14 cellular contexts compared by ENCODE assay signal in genomic region chr14:104462651-104463630, GRCh38.
DNase-seq lines count a peak whose midpoint lies in the region; ATAC-seq and TF ChIP-seq lines count a peak whose summit lies in the region.
"Had no signal": no experiment of that assay in that cellular context is flagged by ENCODE, and none has a peak within 500 bp of the region (broad histone marks: within the 10 kb centered on the region; RNA-seq: fewer than 3 reads in every experiment).

No MANE protein-coding gene starts in this region.

- no peak for ATAC-seq in activated naive CD8-positive, alpha-beta T cell treated with anti-CD3 and anti-CD28 coated beads, Interleukin-2, amount 50 U/mL, for 24 hours
- ATAC-seq in stimulated activated effector memory CD8-positive, alpha-beta T cell treated with anti-CD3 and anti-CD28 coated beads, Interleukin-12 subunit alpha, Interleukin-12 subunit beta, amount 100 ng/mL, for 72 hours = peak; percentile 66
- no peak for ATAC-seq in HG03439 (IDR thresholded peaks at IDR 0.05; ENCODE audit: unreplicated experiment)
- ATAC-seq in psoas muscle = no peak
- no peak for ATAC-seq in left lobe of liver

- peaks cover 33% of the 10 kb centered on the region for H3K27me3 Mint-ChIP-seq in activated naive CD8-positive, alpha-beta T cell
- H3K27me3 Mint-ChIP-seq in activated naive CD8-positive, alpha-beta T cell treated with anti-CD3 and anti-CD28 coated beads, Interleukin-2, amount 50 U/mL, for 24 hours = peaks cover 53% of the 10 kb centered on the region

- intact Hi-C loops in psoas muscle (cut with DNase I) = no loop called here

- no peak overlapping the region for H3K27ac Mint-ChIP-seq in activated naive CD8-positive, alpha-beta T cell
- no peak overlapping the region for H3K27ac Mint-ChIP-seq in activated naive CD8-positive, alpha-beta T cell treated with anti-CD3 and anti-CD28 coated beads, Interleukin-2, amount 50 U/mL, for 24 hours
- no peak overlapping the region for H3K27ac Mint-ChIP-seq in stimulated activated effector memory CD8-positive, alpha-beta T cell treated with anti-CD3 and anti-CD28 coated beads, Interleukin-12 subunit alpha, Interleukin-12 subunit beta, amount 100 ng/mL, for 72 hours
- H3K27ac Mint-ChIP-seq: activated naive CD4-positive, alpha-beta T cell treated with anti-CD3 and anti-CD28 coated beads, Interleukin-2, amount 10 ng/mL, durations not matched to agents 7 days and 5 days; B cell had no signal

- peak overlapping the region; percentile 66 for H3K4me3 Mint-ChIP-seq in activated naive CD8-positive, alpha-beta T cell
- H3K4me3 Mint-ChIP-seq in activated naive CD8-positive, alpha-beta T cell treated with anti-CD3 and anti-CD28 coated beads, Interleukin-2, amount 50 U/mL, for 24 hours = no peak overlapping the region
- H3K4me3 Mint-ChIP-seq in stimulated activated effector memory CD8-positive, alpha-beta T cell treated with anti-CD3 and anti-CD28 coated beads, Interleukin-12 subunit alpha, Interleukin-12 subunit beta, amount 100 ng/mL, for 72 hours = no peak overlapping the region
- H3K4me3 Mint-ChIP-seq: activated naive CD4-positive, alpha-beta T cell treated with anti-CD3 and anti-CD28 coated beads, Interleukin-2, amount 10 ng/mL, durations not matched to agents 7 days and 5 days; B cell had no signal

- H3K9me3 Mint-ChIP-seq in activated naive CD8-positive, alpha-beta T cell (ENCODE audit: low read depth) = no peaks in the 10 kb centered on the region
- H3K9me3 Mint-ChIP-seq in activated naive CD8-positive, alpha-beta T cell treated with anti-CD3 and anti-CD28 coated beads, Interleukin-2, amount 50 U/mL, for 24 hours = no peaks in the 10 kb centered on the region
- no peaks in the 10 kb centered on the region for H3K9me3 Mint-ChIP-seq in stimulated activated effector memory CD8-positive, alpha-beta T cell treated with anti-CD3 and anti-CD28 coated beads, Interleukin-12 subunit alpha, Interleukin-12 subunit beta, amount 100 ng/mL, for 72 hours
- H3K9me3 Mint-ChIP-seq: activated naive CD4-positive, alpha-beta T cell treated with anti-CD3 and anti-CD28 coated beads, Interleukin-2, amount 10 ng/mL, durations not matched to agents 7 days and 5 days had no signal

- peaks cover 0 to 64% (median 20%) of the 10 kb centered on the region in 3 donors for H3K27me3 ChIP-seq in psoas muscle (ENCODE audit: insufficient read depth in 3 of 3, low read length in 2 of 3)

- no peaks in the 10 kb centered on the region for H3K36me3 Mint-ChIP-seq in activated naive CD8-positive, alpha-beta T cell
- no peaks in the 10 kb centered on the region for H3K36me3 Mint-ChIP-seq in activated naive CD8-positive, alpha-beta T cell treated with anti-CD3 and anti-CD28 coated beads, Interleukin-2, amount 50 U/mL, for 24 hours (ENCODE audit: low read depth)
- H3K36me3 Mint-ChIP-seq in stimulated activated effector memory CD8-positive, alpha-beta T cell treated with anti-CD3 and anti-CD28 coated beads, Interleukin-12 subunit alpha, Interleukin-12 subunit beta, amount 100 ng/mL, for 72 hours = peaks cover 7% of the 10 kb centered on the region
- H3K36me3 Mint-ChIP-seq: activated naive CD4-positive, alpha-beta T cell treated with anti-CD3 and anti-CD28 coated beads, Interleukin-2, amount 10 ng/mL, durations not matched to agents 7 days and 5 days had no signal

- DNase-seq in activated naive CD8-positive, alpha-beta T cell treated with anti-CD3 and anti-CD28 coated beads, Interleukin-2, amount 50 U/mL, for 24 hours = no peak
- DNase-seq in NCI-H460 (ENCODE audit: extremely low read depth, low read depth) (peak; percentile 3), fibroblast of mammary gland (ENCODE audit: low read depth) (peak; percentile 2), psoas muscle (no peak), left lobe of liver (ENCODE audit: low spot score) (no peak)
- DNase-seq in stimulated activated effector memory CD8-positive, alpha-beta T cell treated with anti-CD3 and anti-CD28 coated beads, Interleukin-12 subunit alpha, Interleukin-12 subunit beta, amount 100 ng/mL, for 72 hours (ENCODE audit: low spot score in 2 of 2) = peak in 1 of 2 donors; percentile 45
- DNase-seq: activated naive CD4-positive, alpha-beta T cell treated with anti-CD3 and anti-CD28 coated beads, Interleukin-2, amount 10 ng/mL, durations not matched to agents 7 days and 5 days; MV-4-11; naive B cell; transverse colon had no signal

- peaks cover 16% of the 10 kb centered on the region for H3K4me1 Mint-ChIP-seq in activated naive CD8-positive, alpha-beta T cell (ENCODE audit: low read depth)
- H3K4me1 Mint-ChIP-seq in activated naive CD8-positive, alpha-beta T cell treated with anti-CD3 and anti-CD28 coated beads, Interleukin-2, amount 50 U/mL, for 24 hours = peaks cover 6% of the 10 kb centered on the region
- peaks cover 6% of the 10 kb centered on the region for H3K4me1 Mint-ChIP-seq in stimulated activated effector memory CD8-positive, alpha-beta T cell treated with anti-CD3 and anti-CD28 coated beads, Interleukin-12 subunit alpha, Interleukin-12 subunit beta, amount 100 ng/mL, for 72 hours

- H3K4me1 ChIP-seq in psoas muscle = peaks cover 3% of the 10 kb centered on the region

- no peaks in the 10 kb centered on the region for H3K9me3 ChIP-seq in psoas muscle
- H3K9me3 ChIP-seq: breast epithelium, transverse colon had no signal

- H3K4me3 ChIP-seq in fibroblast of mammary gland (ENCODE audit: control insufficient read depth, low read depth, low read length) (no peak overlapping the region), psoas muscle (no peak overlapping the region)

- TF ChIP-seq CTCF in fibroblast of mammary gland (conservative IDR thresholded peaks at IDR 0.05; ENCODE audit: control insufficient read depth, insufficient read depth, low read depth, low read length) = no peak
- TF ChIP-seq CTCF in psoas muscle (IDR thresholded peaks at IDR 0.05) = no peak

- WGBS in psoas muscle, 3 donors = 74 to 81% (median 78%) methylated on average over 16 of the region's 16 CpGs

- H3K36me3 ChIP-seq in psoas muscle (ENCODE audit: insufficient read depth in 1 of 2, low read depth in 1 of 2) = no peaks in the 10 kb centered on the region
- H3K36me3 ChIP-seq: breast epithelium, transverse colon had no signal

- H3K27ac ChIP-seq in psoas muscle = no peak overlapping the region
- H3K27ac ChIP-seq: breast epithelium, transverse colon had no signal

Comparison
In these comparisons a context has a peak if more than half of its experiments do, and no peak if none do; other contexts are left out.
1. DNase-seq: peak in NCI-H460 (single experiment) and fibroblast of mammary gland (single experiment); none in activated naive CD8-positive, alpha-beta T cell treated with anti-CD3 and anti-CD28 coated beads, Interleukin-2, amount 50 U/mL, for 24 hours (single experiment), psoas muscle (0 of 2) and left lobe of liver (single experiment).